22 cellular contexts compared by ENCODE assay signal in the genomic region with DNA sequence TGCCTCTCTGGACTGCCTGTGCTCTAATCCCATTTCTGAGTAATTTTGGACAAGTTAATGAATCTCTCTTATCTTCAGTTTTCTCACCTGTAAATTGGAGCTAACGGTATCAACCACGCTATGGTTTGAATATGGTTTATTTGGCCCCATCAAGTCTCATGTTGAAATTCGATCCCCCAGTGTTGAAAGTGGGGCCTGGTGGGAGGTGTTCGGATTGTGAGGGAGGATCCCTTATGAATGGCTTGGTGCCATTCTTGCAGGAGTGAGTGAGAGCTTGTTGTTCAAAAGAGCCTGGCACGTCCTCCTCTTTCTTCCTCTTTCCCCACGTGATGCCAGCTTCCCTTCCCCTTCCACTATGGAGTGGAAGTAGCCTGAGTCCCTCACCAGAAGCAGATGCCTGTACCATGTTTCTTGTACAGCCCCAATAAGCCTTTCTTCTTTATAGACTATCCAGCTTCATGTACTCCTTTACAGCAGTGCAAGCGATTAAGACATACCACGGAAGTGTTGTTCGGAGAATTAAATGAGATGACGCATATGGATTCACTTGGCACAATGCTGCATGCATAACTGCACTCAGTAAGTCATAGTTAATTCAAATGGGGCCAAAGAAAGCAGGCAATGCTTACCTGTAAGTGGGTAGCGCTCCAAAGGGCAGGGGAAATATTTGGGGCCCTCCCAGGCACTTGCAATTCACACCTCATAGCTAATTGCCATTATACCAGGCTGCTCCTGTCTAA. TPM values are rescaled to one million over a fixed set of nuclear protein-coding genes. Genes with fewer than 3 reads are reported as not detected.
DNase-seq lines count a peak whose midpoint lies in the region; ATAC-seq and TF ChIP-seq lines count a peak whose summit lies in the region.
"Had no signal": no experiment of that assay in that cellular context is flagged by ENCODE, and none has a peak within 500 bp of the region (broad histone marks: within the 10 kb centered on the region; RNA-seq: fewer than 3 reads in every experiment).

No MANE protein-coding gene starts in this region.

- TF ChIP-seq CTCF in mammary epithelial cell (conservative IDR thresholded peaks at IDR 0.05 in 1 of 2, IDR thresholded peaks at IDR 0.05 in 1 of 2; ENCODE audit: extremely low read depth in 1 of 2, insufficient read depth in 1 of 2, low read depth in 1 of 2, low read length in 2 of 2): no peak

- H3K4me3 ChIP-seq in mammary epithelial cell (replicated peaks in 1 of 3; ENCODE audit: insufficient read depth in 1 of 3, low read depth in 2 of 3, low read length in 3 of 3): no peak overlapping the region
- H3K4me3 ChIP-seq in mesendoderm (ENCODE audit: low read length): no peak overlapping the region
- H3K4me3 ChIP-seq: SJCRH30, smooth muscle cell, tibial artery had no signal

- CTCF ChIA-PET in mammary epithelial cell (lab: Charles Lee; ENCODE audit: low non-redundant PET): no interaction called here

- no peak overlapping the region for H2BK15ac ChIP-seq in mesendoderm (replicated peaks; ENCODE audit: low read depth)

- H3K18ac ChIP-seq in mesendoderm (ENCODE audit: low read length): no peak overlapping the region

- H3K4me2 ChIP-seq in mammary epithelial cell (ENCODE audit: insufficient read depth, low read depth, low read length) (no peak overlapping the region), mesendoderm (ENCODE audit: low read length) (no peak overlapping the region)
- H3K4me2 ChIP-seq: smooth muscle cell had no signal

- ATAC-seq in HG02642 (IDR thresholded peaks at IDR 0.05; ENCODE audit: poor library complexity, unreplicated experiment): no peak
- ATAC-seq in GM21786 (IDR thresholded peaks at IDR 0.05; ENCODE audit: unreplicated experiment): no peak
- ATAC-seq: HCT116, left ventricle myocardium superior had no signal

- in situ Hi-C loops in mammary epithelial cell (cut with MboI; ENCODE audit: low sequenced_read_pairs in 2 of 2): loop anchor here in 1 of 2 donors (25.0 kb wide), 1 partner anchor 321 kb away; no protein-coding TSS in a partner anchor

- no peaks in the 10 kb centered on the region for H3K79me2 ChIP-seq in mammary epithelial cell (ENCODE audit: insufficient read depth, low read length)
- H3K79me2 ChIP-seq in mesendoderm (ENCODE audit: control insufficient read depth, insufficient read depth, low read length): no peaks in the 10 kb centered on the region

- H3K4me1 ChIP-seq in mammary epithelial cell (ENCODE audit: insufficient read depth, low read length) (peaks cover 67% of the 10 kb centered on the region), mesendoderm (ENCODE audit: control insufficient read depth, low read depth, low read length) (peaks cover 8% of the 10 kb centered on the region)

- no peaks in the 10 kb centered on the region for H3K9me3 ChIP-seq in mammary epithelial cell (replicated peaks; ENCODE audit: insufficient read depth, low read length)
- H3K9me3 ChIP-seq: neutrophil, SJCRH30, tibial artery had no signal

- intact Hi-C loops in mammary epithelial cell (cut with micrococcal nuclease): no loop called here

- H3K9ac ChIP-seq in mammary epithelial cell (ENCODE audit: insufficient read depth, low read length) (no peak overlapping the region), mesendoderm (ENCODE audit: low read length) (no peak overlapping the region)

- BruUV-seq in mammary epithelial cell (replicated peaks; lab: Mats Ljungman, UMichigan): no TSS peak

- no peak overlapping the region for H4K5ac ChIP-seq in mesendoderm (ENCODE audit: low read length)

- H2AFZ ChIP-seq in mammary epithelial cell (ENCODE audit: low read depth, low read length): peak overlapping the region; percentile 18

- H3K27me3 ChIP-seq in mammary epithelial cell (ENCODE audit: insufficient read depth, low read length) (no peaks in the 10 kb centered on the region), mesendoderm (ENCODE audit: insufficient read depth, low read length, poor library complexity) (no peaks in the 10 kb centered on the region)
- H3K27me3 ChIP-seq: tibial artery had no signal

- 89% methylated on average over 10 of the region's 11 CpGs for WGBS in mammary epithelial cell (ENCODE audit: low coverage, missing lambda C conversion rate)
- no CpG with 5 or more reads among the region's 11 CpGs for WGBS in mesendoderm (ENCODE audit: extremely low coverage, insufficient coverage, low lambda C conversion rate)

- H3K23ac ChIP-seq in mesendoderm (ENCODE audit: low read length): no peak overlapping the region

- no peaks in the 10 kb centered on the region for H4K20me1 ChIP-seq in mammary epithelial cell (ENCODE audit: insufficient read depth, low read length)

- no peaks in the 10 kb centered on the region for H3K79me1 ChIP-seq in mesendoderm (ENCODE audit: low read length)

- H3K4ac ChIP-seq in mesendoderm (ENCODE audit: low read depth, low read length): no peak overlapping the region

- no peak overlapping the region for H2AK5ac ChIP-seq in mesendoderm (ENCODE audit: low read length)

- H2BK5ac ChIP-seq in mesendoderm (ENCODE audit: low read length): no peak overlapping the region

- H3K27ac ChIP-seq in mammary epithelial cell (ENCODE audit: insufficient read depth, low read depth, low read length) (no peak overlapping the region), mesendoderm (ENCODE audit: low read depth, low read length) (no peak overlapping the region)
- H3K27ac ChIP-seq: neutrophil, SJCRH30, WERI-Rb-1 had no signal

- H3K36me3 ChIP-seq in mammary epithelial cell (ENCODE audit: insufficient read depth, low read length) (no peaks in the 10 kb centered on the region), mesendoderm (ENCODE audit: control insufficient read depth, insufficient read depth, low read length) (no peaks in the 10 kb centered on the region)
- H3K36me3 ChIP-seq: neutrophil, SJCRH30, tibial artery, WERI-Rb-1 had no signal

- H2BK120ac ChIP-seq in mesendoderm (ENCODE audit: low read depth, low read length): no peak overlapping the region

- dilution Hi-C loops in mammary epithelial cell (cut with HindIII; ENCODE audit: low sequenced_read_pairs): no loop called here

- DNase-seq in Daoy (ENCODE audit: low read depth): peak; percentile 78
- peak; percentile 5 for DNase-seq in MV-4-11 (lab: John Stamatoyannopoulos, UW)
- DNase-seq in mammary epithelial cell: no peak
- DNase-seq in mesendoderm: peak; percentile 14
- no peak for DNase-seq in NCI-H187 treated with DMSO at 0.1 percent for 48 hours (lab: John Stamatoyannopoulos, UW)
- DNase-seq: activated CD4-positive, alpha-beta memory T cell treated with anti-CD3 and anti-CD28 coated beads for 36 hours; activated naive CD4-positive, alpha-beta T cell treated with Interleukin-2 at 50 U/mL for 16 hours; AML-193; COR-L47; EL; left ventricle myocardium superior; NCI-H1417 treated with DMSO at 0.1 percent for 48 hours; NCI-H82; SJCRH30; stimulated activated CD4-positive, alpha-beta T cell treated with anti-CD3 and anti-CD28 coated beads, Interleukin-2, amount 100 ng/mL, for 48 hours; tibial artery; WERI-Rb-1 had no signal

- no peak overlapping the region for H3K56ac ChIP-seq in mesendoderm (ENCODE audit: low read length)

- H4K8ac ChIP-seq in mesendoderm (ENCODE audit: low read depth, low read length): no peak overlapping the region

RNA-seq across cellular contexts. Expression of a gene that starts 7.9 kb away (rescaled TPM):
- total RNA-seq in Daoy (2014; rRNA removed; shearing (Covaris generic)): 0.63 and 0.80 TPM in 2 replicates
- under 1 TPM; 0.67 to 0.80 TPM for total RNA-seq in mammary epithelial cell
- polyA plus RNA-seq in mammary epithelial cell: 0.77 TPM
- polyA minus RNA-seq in mammary epithelial cell: 5.4 TPM
- 0.08 TPM for polyA plus RNA-seq in mesendoderm (2013, experiment 1 of 2)
- 0.10 TPM for polyA plus RNA-seq in mesendoderm (2013, experiment 2 of 2)
- total RNA-seq: activated CD4-positive, alpha-beta memory T cell treated with anti-CD3 and anti-CD28 coated beads for 36 hours; SJCRH30 had no signal

Comparison
In these comparisons a context has a peak if more than half of its experiments do, and no peak if none do; other contexts are left out.
1. DNase-seq: peak in Daoy (single experiment), MV-4-11 (single experiment) and mesendoderm (single experiment); none in mammary epithelial cell (single experiment) and NCI-H187 treated with DMSO at 0.1 percent for 48 hours (single experiment).